ENCODE assay signal across 11 cellular contexts in the genomic region with DNA sequence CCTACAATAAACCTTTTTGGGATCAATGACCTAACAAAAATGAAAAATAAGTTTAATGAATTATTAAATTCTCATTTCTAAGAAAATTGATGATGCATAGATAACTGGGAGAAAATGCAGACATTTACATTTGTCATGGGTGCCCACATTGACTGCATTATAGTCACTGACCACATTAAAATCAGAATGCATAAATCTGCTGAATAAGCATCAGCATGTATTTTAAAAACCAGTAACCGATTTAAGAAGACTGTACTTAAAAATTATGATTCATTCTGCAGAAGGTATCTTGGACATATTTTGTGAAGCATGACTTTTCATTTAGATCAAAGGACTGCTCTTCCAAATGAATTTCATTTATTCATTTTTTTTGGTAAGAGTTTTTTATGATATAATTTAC. TPM values are rescaled to one million over a fixed set of nuclear protein-coding genes. Genes with fewer than 3 reads are reported as not detected.
"Had no signal": no experiment of that assay in that cellular context is flagged by ENCODE, and none has a peak within 500 bp of the region (broad histone marks: within the 10 kb centered on the region; RNA-seq: fewer than 3 reads in every experiment).

No MANE protein-coding gene starts in this region.

- H3K4me3 Mint-ChIP-seq: HFFc6, IgD-negative memory B cell had no signal

- H3K4me1 ChIP-seq: HAP-1 had no signal

- H3K9me3 Mint-ChIP-seq: IgD-negative memory B cell had no signal

- H3K36me3 Mint-ChIP-seq: IgD-negative memory B cell had no signal

- H3K4me1 Mint-ChIP-seq: IgD-negative memory B cell had no signal

- H3K9me3 ChIP-seq: HAP-1 had no signal

- H3K9ac ChIP-seq: GM23248 had no signal

- H3K27ac ChIP-seq: GM23248, HL-60 had no signal

- DNase-seq: GM23248, GOT3, H7, HFFc6, Kasumi-1, KG1 had no signal

- H3K36me3 ChIP-seq: HAP-1 had no signal

- H3K4me3 ChIP-seq: GM23248, HAP-1 had no signal

- ATAC-seq: HCT116 had no signal

- H2AFZ ChIP-seq: GM23248 had no signal

- H3K27ac Mint-ChIP-seq: HFFc6, IgD-negative memory B cell had no signal

RNA-seq across cellular contexts. Expression of gene KCNH8, which starts 11.7 kb away (rescaled TPM):
- total RNA-seq: GM23248, HFFc6, HT1080 had no signal
- polyA plus RNA-seq: GM23248 had no signal
